Comparison of ENCODE assay signal across 22 cellular contexts in the genomic region with DNA sequence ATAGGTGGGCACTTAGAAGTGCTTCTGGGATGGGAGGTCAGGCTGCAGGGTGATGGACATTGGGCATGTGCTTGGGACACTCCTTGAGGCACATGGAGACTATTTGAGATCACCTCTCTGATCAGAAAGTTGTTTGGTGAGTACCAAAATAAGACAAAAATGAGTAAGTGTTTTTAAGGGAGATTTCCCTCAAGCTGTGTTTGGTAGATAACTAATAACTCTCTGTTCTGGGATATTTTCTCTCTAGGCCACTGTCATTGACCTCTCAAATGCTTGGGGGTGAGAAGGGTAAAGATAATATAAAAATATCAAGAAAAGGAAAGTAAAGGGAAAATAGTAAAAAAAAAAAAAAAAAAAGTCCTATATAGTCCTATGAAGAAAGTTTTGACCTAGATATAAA.
"Had no signal": no experiment of that assay in that cellular context is flagged by ENCODE, and none has a peak within 500 bp of the region (broad histone marks: within the 10 kb centered on the region; RNA-seq: fewer than 3 reads in every experiment).

No MANE protein-coding gene starts in this region.

- ATAC-seq: activated T-cell treated with anti-CD3 and anti-CD28 coated beads, Interleukin-2, amount 50 U/mL, for 4 hours; WTC11 had no signal

- FAIRE-seq: astrocyte, RCC 7860 had no signal

- DNase-seq: activated CD4-positive, alpha-beta memory T cell treated with anti-CD3 and anti-CD28 coated beads for 36 hours; activated CD4-positive, alpha-beta T cell treated with anti-CD3 and anti-CD28 coated beads for 48 hours; activated CD4-positive, CD25-positive, alpha-beta regulatory T cell treated with anti-CD3 and anti-CD28 coated beads, Interleukin-2, amount 50 U/mL, for 72 hours; activated CD8-positive, alpha-beta memory T cell treated with anti-CD3 and anti-CD28 coated beads for 24 hours; activated gamma-delta T cell; activated naive CD4-positive, alpha-beta T cell treated with anti-CD3 and anti-CD28 coated beads for 36 hours; activated T-cell treated with anti-CD3 and anti-CD28 coated beads, Interleukin-2, amount 50 U/mL, for 4 hours; amygdala; Karpas-422; NCI-H1105 treated with DMSO at 0.1 percent for 48 hours; NCI-H1436 treated with DMSO at 0.1 percent for 48 hours; NCI-H187; NCI-H2081; NCI-H510A treated with DMSO at 0.1 percent for 48 hours; NCI-H69; NK-92 treated with Interleukin-12 subunit alpha and Interleukin-12 subunit beta, amount 100 ng/mL, for 24 hours; OCI-M1; SHP77 treated with DMSO at 0.1 percent for 48 hours; T-helper 9 cell had no signal
